ENCODE assay signal across 25 cellular contexts in genomic region chr5:132110930-132111329, GRCh38. TPM values are rescaled to one million over a fixed set of nuclear protein-coding genes. Genes with fewer than 3 reads are reported as not detected.
DNase-seq lines count a peak whose midpoint lies in the region; ATAC-seq lines count a peak whose summit lies in the region.
"Had no signal": no experiment of that assay in that cellular context is flagged by ENCODE, and none has a peak within 500 bp of the region (broad histone marks: within the 10 kb centered on the region; RNA-seq: fewer than 3 reads in every experiment).

No MANE protein-coding gene starts in this region.

- no peaks in the 10 kb centered on the region for H3K9me3 ChIP-seq in T-helper 17 cell (ENCODE audit: control insufficient read depth, low read length, poor library complexity, severe bottlenecking)
- H3K9me3 ChIP-seq: HAP-1, SK-N-SH had no signal

- H3K36me3 Mint-ChIP-seq in activated T-cell treated with anti-CD3 and anti-CD28 coated beads, Interleukin-2, amount 50 U/mL, for 24 hours (ENCODE audit: low read depth) = peaks cover 6% of the 10 kb centered on the region
- no peaks in the 10 kb centered on the region for H3K36me3 Mint-ChIP-seq in T-helper 17 cell (ENCODE audit: low read depth)
- H3K36me3 Mint-ChIP-seq in central memory CD8-positive, alpha-beta T cell (ENCODE audit: insufficient read depth) = peaks cover 2% of the 10 kb centered on the region
- H3K36me3 Mint-ChIP-seq: brain had no signal

- no peak for DNase-seq in activated T-cell treated with anti-CD3 and anti-CD28 coated beads, Interleukin-2, amount 50 U/mL, for 24 hours
- DNase-seq in activated T-cell treated with anti-CD3 and anti-CD28 coated beads for 4 hours (no peak), T-helper 17 cell (no peak), UCSD-AML1 (lab: John Stamatoyannopoulos, UW; ENCODE audit: unreplicated experiment) (no peak), islet precursor cell (no peak), SW 1271 (lab: John Stamatoyannopoulos, UW) (no peak)
- DNase-seq in central memory CD8-positive, alpha-beta T cell (ENCODE audit: low spot score in 2 of 2) = no peak
- peak; percentile 56 for DNase-seq in stimulated activated naive CD8-positive, alpha-beta T cell treated with anti-CD3 and anti-CD28 coated beads, Interleukin-15, Interleukin-2, amounts not matched to agents 100 U/mL and 50 U/mL, for 24 hours
- DNase-seq: activated naive CD4-positive, alpha-beta T cell treated with anti-CD3 and anti-CD28 coated beads for 36 hours; CD4-positive, alpha-beta T cell; DMS79 treated with DMSO at 0.1 percent for 48 hours; foreskin keratinocyte; hypothalamus; mesenchymal stem cell; NCI-H2029; NCI-H446; SK-N-SH; small intestine had no signal

- peak overlapping the region; percentile 58 for H3K4me3 Mint-ChIP-seq in activated T-cell treated with anti-CD3 and anti-CD28 coated beads, Interleukin-2, amount 50 U/mL, for 24 hours
- peak overlapping the region; percentile 12 for H3K4me3 Mint-ChIP-seq in T-helper 17 cell
- peak overlapping the region; percentile 3 for H3K4me3 Mint-ChIP-seq in central memory CD8-positive, alpha-beta T cell
- H3K4me3 Mint-ChIP-seq: activated naive CD4-positive, alpha-beta T cell treated with anti-CD3 and anti-CD28 coated beads for 36 hours; brain; CD4-positive, alpha-beta T cell; IgD-negative memory B cell; nephron had no signal

- peak overlapping the region; percentile 85 for H3K27ac Mint-ChIP-seq in activated T-cell treated with anti-CD3 and anti-CD28 coated beads, Interleukin-2, amount 50 U/mL, for 24 hours
- peak overlapping the region; percentile 67 for H3K27ac Mint-ChIP-seq in T-helper 17 cell
- H3K27ac Mint-ChIP-seq in central memory CD8-positive, alpha-beta T cell (ENCODE audit: low read depth) = no peak overlapping the region
- H3K27ac Mint-ChIP-seq: activated naive CD4-positive, alpha-beta T cell treated with anti-CD3 and anti-CD28 coated beads for 36 hours; IgD-negative memory B cell; nephron had no signal

- ATAC-seq in T-helper 17 cell = no peak
- no peak for ATAC-seq in central memory CD8-positive, alpha-beta T cell (replicated peaks; ENCODE audit: extremely low read depth, poor library complexity, severe bottlenecking)
- ATAC-seq in stimulated activated naive CD8-positive, alpha-beta T cell treated with anti-CD3 and anti-CD28 coated beads, Interleukin-15, Interleukin-2, amounts not matched to agents 100 U/mL and 50 U/mL, for 24 hours = peak; percentile 75
- ATAC-seq: foreskin keratinocyte had no signal

- peaks cover 80% of the 10 kb centered on the region for H3K4me1 Mint-ChIP-seq in activated T-cell treated with anti-CD3 and anti-CD28 coated beads, Interleukin-2, amount 50 U/mL, for 24 hours (ENCODE audit: low read depth)
- peaks cover 37% of the 10 kb centered on the region for H3K4me1 Mint-ChIP-seq in T-helper 17 cell
- peaks cover 45% of the 10 kb centered on the region for H3K4me1 Mint-ChIP-seq in central memory CD8-positive, alpha-beta T cell
- H3K4me1 Mint-ChIP-seq: brain, nephron had no signal

- H3K27me3 Mint-ChIP-seq in activated T-cell treated with anti-CD3 and anti-CD28 coated beads, Interleukin-2, amount 50 U/mL, for 24 hours = no peaks in the 10 kb centered on the region
- no peaks in the 10 kb centered on the region for H3K27me3 Mint-ChIP-seq in T-helper 17 cell
- H3K27me3 Mint-ChIP-seq in central memory CD8-positive, alpha-beta T cell = no peaks in the 10 kb centered on the region
- H3K27me3 Mint-ChIP-seq: CD4-positive, alpha-beta T cell; IgD-negative memory B cell had no signal

- H3K9me3 Mint-ChIP-seq in activated T-cell treated with anti-CD3 and anti-CD28 coated beads, Interleukin-2, amount 50 U/mL, for 24 hours = peaks cover 2% of the 10 kb centered on the region
- no peaks in the 10 kb centered on the region for H3K9me3 Mint-ChIP-seq in central memory CD8-positive, alpha-beta T cell
- H3K9me3 Mint-ChIP-seq: CD4-positive, alpha-beta T cell had no signal

RNA-seq across cellular contexts. Expression of gene CSF2, which starts 37.3 kb away (rescaled TPM):
- total RNA-seq in T-helper 17 cell = not detected
- total RNA-seq: CD4-positive, alpha-beta T cell; endothelial cell of umbilical vein; posterior vena cava; tibial nerve had no signal

RNA-seq across cellular contexts. Expression of gene IL3, which starts 50.5 kb away (rescaled TPM):
- total RNA-seq in T-helper 17 cell = not detected
- total RNA-seq: activated naive CD4-positive, alpha-beta T cell treated with anti-CD3 and anti-CD28 coated beads for 36 hours; CD4-positive, alpha-beta T cell; endothelial cell of umbilical vein; foreskin keratinocyte; posterior vena cava; tibial nerve had no signal

Comparison
In these comparisons a context has a peak if more than half of its experiments do, and no peak if none do; other contexts are left out.
1. H3K4me3 Mint-ChIP-seq: peak in every context shown above with its lines; median percentile 58 in activated T-cell treated with anti-CD3 and anti-CD28 coated beads, Interleukin-2, amount 50 U/mL, for 24 hours; 12 in T-helper 17 cell; 3 in central memory CD8-positive, alpha-beta T cell.